8 cellular contexts compared by ENCODE assay signal in the genomic region with DNA sequence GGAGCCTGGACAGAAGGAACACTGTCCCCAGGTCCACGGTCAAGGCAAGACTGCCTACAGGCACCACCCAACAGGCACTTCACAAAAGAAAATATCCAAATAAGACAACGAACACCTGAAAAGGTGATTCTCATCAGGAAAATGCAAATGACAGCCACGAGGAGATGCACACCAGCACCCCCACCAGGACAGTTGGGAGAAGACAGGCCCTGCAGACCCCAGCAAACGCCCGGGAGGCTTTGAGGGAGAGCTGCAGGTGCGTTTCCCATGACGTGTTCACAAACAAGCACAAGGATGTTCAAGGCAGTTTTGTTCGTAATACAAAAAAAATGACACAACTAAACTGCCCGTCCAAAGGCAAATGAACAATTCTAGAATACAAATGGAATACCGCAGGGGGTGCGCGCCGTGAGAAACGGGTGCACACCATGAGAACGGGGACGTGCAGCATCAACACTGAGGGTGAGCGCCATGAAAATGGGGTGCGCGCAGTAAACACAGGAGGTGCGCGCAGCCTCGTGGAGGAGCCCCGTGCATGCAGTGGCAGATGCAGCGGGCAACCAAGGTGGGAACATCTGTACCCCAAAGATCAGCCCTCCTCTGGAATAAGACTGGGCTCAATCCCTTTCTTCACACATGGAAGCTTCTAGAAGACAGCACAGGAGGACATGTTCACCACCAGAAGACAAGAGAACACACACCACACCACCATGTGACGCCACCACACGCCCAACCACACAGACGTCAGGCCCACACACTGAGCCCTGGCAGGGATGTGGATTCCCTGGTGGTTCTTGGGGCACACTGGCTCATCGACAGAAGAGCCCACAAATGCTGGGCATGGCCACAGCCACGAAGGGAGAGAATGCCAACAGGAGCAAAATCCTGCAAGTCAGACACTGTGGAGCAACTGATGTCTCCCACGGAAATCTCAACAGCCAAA.
A peak's percentile ranks its signal among the peaks of the same experiment; 100 is the strongest.
DNase-seq lines count a peak whose midpoint lies in the region; ATAC-seq, FAIRE-seq and TF ChIP-seq lines count a peak whose summit lies in the region.

No MANE protein-coding gene starts in this region.

- H3K4me3 Mint-ChIP-seq in activated B cell treated with CpG ODN at 0.5 μM for 24 hours = no peak overlapping the region

- ATAC-seq in activated B cell treated with CpG ODN at 0.5 μM for 24 hours (ENCODE audit: low read depth) = peak; percentile 53
- no peak for ATAC-seq in HG03457 (IDR thresholded peaks at IDR 0.05; ENCODE audit: unreplicated experiment)
- no peak for ATAC-seq in HG03571 (IDR thresholded peaks at IDR 0.05; ENCODE audit: unreplicated experiment)

- no peaks in the 10 kb centered on the region for H3K9me3 ChIP-seq in esophagus muscularis mucosa
- H3K9me3 ChIP-seq in smooth muscle cell (replicated peaks; ENCODE audit: low read depth) = no peaks in the 10 kb centered on the region
- H3K9me3 ChIP-seq in sigmoid colon = no peaks in the 10 kb centered on the region

- POLR2A ChIA-PET in activated B cell treated with CpG ODN at 0.5 μM for 24 hours (lab: Charles Lee) = no interaction called here

- peaks cover 3 to 37% (median 29%) of the 10 kb centered on the region in 4 donors for H3K4me1 ChIP-seq in esophagus muscularis mucosa
- H3K4me1 ChIP-seq in smooth muscle cell (ENCODE audit: low read depth) = no peaks in the 10 kb centered on the region
- peaks cover 0 to 8% (median 4%) of the 10 kb centered on the region in 4 donors for H3K4me1 ChIP-seq in sigmoid colon

- H3K4me2 ChIP-seq in smooth muscle cell = no peak overlapping the region

- no peak overlapping the region for H2AFZ ChIP-seq in smooth muscle cell (ENCODE audit: low read depth)

- WGBS in esophagus muscularis mucosa = 85% methylated on average over 30 of the region's 30 CpGs
- 91% methylated on average over 30 of the region's 30 CpGs for WGBS in smooth muscle cell (ENCODE audit: low lambda C conversion rate)
- 81 to 85% methylated on average over 30 of the region's 30 CpGs for WGBS in sigmoid colon, 2 donors

- H3K9ac ChIP-seq in smooth muscle cell (ENCODE audit: low read depth) = no peak overlapping the region

- peaks cover 82% of the 10 kb centered on the region for H3K79me2 ChIP-seq in smooth muscle cell (ENCODE audit: low read depth)

- H3K27ac ChIP-seq in esophagus muscularis mucosa (replicated peaks in 1 of 4) (peak overlapping the region in 1 of 4 donors; percentile 13), smooth muscle cell (ENCODE audit: low read depth) (no peak overlapping the region), sigmoid colon (no peak overlapping the region)

- H3F3A ChIP-seq in smooth muscle cell (ENCODE audit: low read depth) = no peaks in the 10 kb centered on the region

- DNase-seq in GM19239 (ENCODE audit: insufficient read length, low spot score) (no peak), activated B cell treated with CpG ODN at 0.5 μM for 24 hours (no peak), esophagus muscularis mucosa (ENCODE audit: extremely low spot score) (no peak), smooth muscle cell (lab: John Stamatoyannopoulos, UW; ENCODE audit: unreplicated experiment) (no peak), HPDE6-E6E7 (ENCODE audit: extremely low spot score) (no peak), sigmoid colon (no peak)

- H3K27me3 Mint-ChIP-seq in activated B cell treated with CpG ODN at 0.5 μM for 24 hours = no peaks in the 10 kb centered on the region

- TF ChIP-seq POLR2A in esophagus muscularis mucosa (IDR thresholded peaks at IDR 0.05; ENCODE audit: low read depth) (no peak), sigmoid colon (IDR thresholded peaks at IDR 0.05) (no peak)

- peaks cover 60% of the 10 kb centered on the region for H3K36me3 Mint-ChIP-seq in activated B cell treated with CpG ODN at 0.5 μM for 24 hours (ENCODE audit: low read depth)

- intact Hi-C loops in activated B cell treated with CpG ODN at 0.5 μM for 24 hours (cut with micrococcal nuclease) (loop anchor here (10.0 kb wide), 1 partner anchor 56 kb away; no protein-coding TSS in a partner anchor), esophagus muscularis mucosa (cut with DNase I) (no loop called here), sigmoid colon (cut with DNase I) (no loop called here)

- H3K4me1 Mint-ChIP-seq in activated B cell treated with CpG ODN at 0.5 μM for 24 hours = peaks cover 43% of the 10 kb centered on the region

- H3K36me3 ChIP-seq in esophagus muscularis mucosa = peaks cover 16 to 43% (median 36%) of the 10 kb centered on the region in 4 donors
- no peaks in the 10 kb centered on the region for H3K36me3 ChIP-seq in smooth muscle cell (ENCODE audit: low read depth)
- peaks cover 0 to 33% (median 14%) of the 10 kb centered on the region in 4 donors for H3K36me3 ChIP-seq in sigmoid colon

- FAIRE-seq in GM19239 (lab: Jason Lieb, UNC) = peak; percentile 14

- TF ChIP-seq CTCF in activated B cell treated with CpG ODN at 0.5 μM for 24 hours (IDR thresholded peaks at IDR 0.05) = no peak
- TF ChIP-seq CTCF in esophagus muscularis mucosa (IDR thresholded peaks at IDR 0.05) = peak; percentile 32 to 50 (median 38)
- TF ChIP-seq CTCF in smooth muscle cell (IDR thresholded peaks at IDR 0.05; ENCODE audit: borderline replicate concordance, insufficient read depth, poor library complexity, severe bottlenecking) = peak; percentile 39
- TF ChIP-seq CTCF in sigmoid colon (IDR thresholded peaks at IDR 0.05) = peak in 1 of 4 experiments; percentile 30

- CTCF ChIA-PET in activated B cell treated with CpG ODN at 0.5 μM for 24 hours (lab: Charles Lee) = no interaction called here

- H4K20me1 ChIP-seq in smooth muscle cell (ENCODE audit: low read depth) = peaks cover 88% of the 10 kb centered on the region

- no peak for TF ChIP-seq EP300 in esophagus muscularis mucosa (IDR thresholded peaks at IDR 0.05)
- TF ChIP-seq EP300 in sigmoid colon (IDR thresholded peaks at IDR 0.05) = no peak

- H3K9me3 Mint-ChIP-seq in activated B cell treated with CpG ODN at 0.5 μM for 24 hours = no peaks in the 10 kb centered on the region

- no peak overlapping the region for H3K27ac Mint-ChIP-seq in activated B cell treated with CpG ODN at 0.5 μM for 24 hours

- H3K27me3 ChIP-seq in esophagus muscularis mucosa (no peaks in the 10 kb centered on the region), smooth muscle cell (ENCODE audit: low read depth) (no peaks in the 10 kb centered on the region), sigmoid colon (no peaks in the 10 kb centered on the region)

- no peak overlapping the region for H3K4me3 ChIP-seq in esophagus muscularis mucosa
- H3K4me3 ChIP-seq in smooth muscle cell = no peak overlapping the region
- H3K4me3 ChIP-seq in sigmoid colon = no peak overlapping the region
